15 cellular contexts compared by ENCODE assay signal in genomic region chr2:148702475-148702874, GRCh38.
"Had no signal": no experiment of that assay in that cellular context is flagged by ENCODE, and none has a peak within 500 bp of the region (broad histone marks: within the 10 kb centered on the region; RNA-seq: fewer than 3 reads in every experiment).

No MANE protein-coding gene starts in this region.

- H3K27ac ChIP-seq: cardiac muscle cell, tibial artery had no signal

- H3K27me3 ChIP-seq: cardiac muscle cell, tibial artery had no signal

- DNase-seq: activated CD4-positive, alpha-beta T cell treated with anti-CD3 and anti-CD28 coated beads, Interleukin-2, amount 50 U/mL, for 4 hours; activated naive CD4-positive, alpha-beta T cell treated with anti-CD3 and anti-CD28 coated beads for 36 hours; dermis blood vessel endothelial cell; effector memory CD8-positive, alpha-beta T cell; occipital lobe; posterior cingulate gyrus; retina; stimulated activated naive CD4-positive, alpha-beta T cell; substantia nigra; tibial artery had no signal

- H3K27ac Mint-ChIP-seq: activated naive CD4-positive, alpha-beta T cell treated with anti-CD3 and anti-CD28 coated beads for 36 hours; activated T-helper 1 cell treated with anti-CD3 and anti-CD28 coated beads, Interleukin-12 subunit alpha, Interleukin-12 subunit beta, Interleukin-2, Interleukin-4 antibody, amounts not matched to agents 30 ng/mL and 10 ng/mL and 1 ng/mL, durations not matched to agents 14 hours and 24 hours and 36 hours; effector memory CD8-positive, alpha-beta T cell; memory B cell; T-helper 1 cell treated with Interleukin-12 subunit alpha and Interleukin-12 subunit beta and Interleukin-4 antibody, amounts not matched to agents 30 μg/mL and 1 μg/mL, for 36 hours had no signal

- FAIRE-seq: urothelium cell line had no signal

- H3K27me3 Mint-ChIP-seq: effector memory CD8-positive, alpha-beta T cell; memory B cell had no signal

- H3K4me1 ChIP-seq: tibial artery had no signal

- H3K4me3 ChIP-seq: cardiac muscle cell, tibial artery had no signal

- ATAC-seq: effector memory CD8-positive, alpha-beta T cell had no signal

- H3K4me3 Mint-ChIP-seq: activated naive CD4-positive, alpha-beta T cell treated with anti-CD3 and anti-CD28 coated beads for 36 hours; activated T-helper 1 cell treated with anti-CD3 and anti-CD28 coated beads, Interleukin-12 subunit alpha, Interleukin-12 subunit beta, Interleukin-2, Interleukin-4 antibody, amounts not matched to agents 30 ng/mL and 10 ng/mL and 1 ng/mL, durations not matched to agents 14 hours and 24 hours and 36 hours; effector memory CD8-positive, alpha-beta T cell; memory B cell; T-helper 1 cell treated with Interleukin-12 subunit alpha and Interleukin-12 subunit beta and Interleukin-4 antibody, amounts not matched to agents 30 μg/mL and 1 μg/mL, for 36 hours had no signal

- H3K36me3 ChIP-seq: cardiac muscle cell had no signal
